ENCODE assay signal across 16 cellular contexts in the genomic region with DNA sequence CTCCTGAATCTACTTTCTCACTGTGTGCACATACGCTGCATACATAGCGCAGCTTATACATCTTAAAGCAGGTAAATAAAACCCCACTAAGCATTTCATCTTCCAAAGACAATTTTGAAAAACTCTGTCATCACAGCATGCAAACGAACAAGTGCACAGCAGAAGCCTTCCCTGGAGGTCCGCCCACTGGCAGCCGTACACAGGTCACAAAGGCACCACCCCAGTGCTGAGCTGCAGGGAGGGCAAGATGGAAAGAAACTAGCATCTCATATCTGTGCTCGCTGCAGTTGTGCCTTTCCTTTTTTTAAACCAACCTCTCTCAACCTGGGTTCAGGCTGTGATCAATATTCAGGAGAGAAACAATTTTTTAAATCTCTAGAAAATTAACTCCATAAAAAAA.
A peak's percentile ranks its signal among the peaks of the same experiment; 100 is the strongest.
DNase-seq lines count a peak whose midpoint lies in the region; ATAC-seq, FAIRE-seq and TF ChIP-seq lines count a peak whose summit lies in the region.
"Had no signal": no experiment of that assay in that cellular context is flagged by ENCODE, and none has a peak within 500 bp of the region (broad histone marks: within the 10 kb centered on the region; RNA-seq: fewer than 3 reads in every experiment).

No MANE protein-coding gene starts in this region.

- H2AFZ ChIP-seq in hepatocyte: no peak overlapping the region
- H2AFZ ChIP-seq: GM23248 had no signal

- H3K4me3 ChIP-seq in HUES48 (ENCODE audit: low read depth, low read length) (no peak overlapping the region), muscle layer of colon (ENCODE audit: low read depth in 1 of 2, low read length in 2 of 2) (no peak overlapping the region), aorta (ENCODE audit: low read length in 2 of 2) (no peak overlapping the region), hepatocyte (no peak overlapping the region)
- H3K4me3 ChIP-seq: GM23248, vagina had no signal

- TF ChIP-seq POLR2A in GM12892 (IDR thresholded peaks at IDR 0.05; ENCODE audit: low read depth, low read length): no peak

- H3K9ac ChIP-seq in HUES48 (ENCODE audit: low read depth, low read length) (no peak overlapping the region), muscle layer of colon (ENCODE audit: low read length) (peak overlapping the region; percentile 5)
- H3K9ac ChIP-seq: GM23248 had no signal

- peak overlapping the region; percentile 68 for H3K27ac Mint-ChIP-seq in WTC11

- H3K27me3 Mint-ChIP-seq in WTC11 (ENCODE audit: low read depth): no peaks in the 10 kb centered on the region

- 85% methylated on average over 6 of the region's 6 CpGs for WGBS in aorta, 2 donors
- WGBS in hepatocyte (ENCODE audit: low lambda C conversion rate, missing lambda C conversion rate): 77% methylated on average over 6 of the region's 6 CpGs

- no peak overlapping the region for H3K4me3 Mint-ChIP-seq in WTC11
- H3K4me3 Mint-ChIP-seq: immature natural killer cell had no signal

- H3K27ac ChIP-seq in HUES48 (ENCODE audit: low read depth, low read length) (peak overlapping the region; percentile 82), muscle layer of colon (ENCODE audit: low read depth, low read length) (peak overlapping the region; percentile 79), aorta (ENCODE audit: low read depth in 1 of 2, low read length in 2 of 2) (no peak overlapping the region), hepatocyte (no peak overlapping the region)
- H3K27ac ChIP-seq: GM23248, vagina, VCaP had no signal

- ATAC-seq in WTC11 (peak; percentile 65), aorta (ENCODE audit: low FRiP score) (no peak)

- H3K4me1 ChIP-seq in HUES48 (ENCODE audit: control insufficient read depth, insufficient read depth, low read length): peaks cover 47% of the 10 kb centered on the region
- H3K4me1 ChIP-seq in muscle layer of colon (ENCODE audit: insufficient read depth, low read length): peaks cover 9% of the 10 kb centered on the region
- no peaks in the 10 kb centered on the region for H3K4me1 ChIP-seq in aorta (ENCODE audit: control insufficient read depth in 1 of 2, insufficient read depth in 2 of 2, low read length in 2 of 2)
- H3K4me1 ChIP-seq in hepatocyte (ENCODE audit: insufficient read depth): peaks cover 11% of the 10 kb centered on the region
- H3K4me1 ChIP-seq: vagina had no signal

- H3K27me3 ChIP-seq in HUES48 (ENCODE audit: control insufficient read depth, insufficient read depth, low read length) (no peaks in the 10 kb centered on the region), muscle layer of colon (ENCODE audit: control insufficient read depth in 1 of 2, insufficient read depth in 2 of 2, low read length in 2 of 2) (no peaks in the 10 kb centered on the region), aorta (ENCODE audit: control insufficient read depth in 1 of 2, insufficient read depth in 2 of 2, low read length in 1 of 2) (no peaks in the 10 kb centered on the region), hepatocyte (no peaks in the 10 kb centered on the region)
- H3K27me3 ChIP-seq: vagina had no signal

- no peaks in the 10 kb centered on the region for H3K9me3 Mint-ChIP-seq in WTC11
- H3K9me3 Mint-ChIP-seq: immature natural killer cell had no signal

- no peaks in the 10 kb centered on the region; the same call in 1 of the 2 replicates for H3K36me3 Mint-ChIP-seq in WTC11

- POLR2A ChIA-PET in WTC11 (lab: Charles Lee): no interaction called here

- peak; percentile 40 for FAIRE-seq in GM12892 (lab: Jason Lieb, UNC)
- FAIRE-seq: frontal cortex had no signal

- peaks cover 42% of the 10 kb centered on the region for H3K4me1 Mint-ChIP-seq in WTC11
- H3K4me1 Mint-ChIP-seq: immature natural killer cell had no signal

- H4K20me1 ChIP-seq in hepatocyte (ENCODE audit: insufficient read depth, poor library complexity, severe bottlenecking): no peaks in the 10 kb centered on the region

- TF ChIP-seq CTCF in WTC11 (IDR thresholded peaks at IDR 0.05) (no peak), hepatocyte (IDR thresholded peaks at IDR 0.05; ENCODE audit: poor library complexity) (no peak)

- H3K9me3 ChIP-seq in HUES48 (ENCODE audit: control insufficient read depth, insufficient read depth, low read length) (no peaks in the 10 kb centered on the region), muscle layer of colon (ENCODE audit: low read length) (no peaks in the 10 kb centered on the region), aorta (ENCODE audit: control insufficient read depth, low read length) (no peaks in the 10 kb centered on the region), hepatocyte (ENCODE audit: low read depth) (no peaks in the 10 kb centered on the region)
- H3K9me3 ChIP-seq: vagina had no signal

- CTCF ChIA-PET in WTC11 (lab: Charles Lee): interaction anchor here (2.0 kb wide), 1 partner anchor 10 kb away, joined by 19 read pairs; no protein-coding TSS in a partner anchor

- DNase-seq in GM12892 (ENCODE audit: insufficient read length): no peak
- no peak for DNase-seq in WTC11 (ENCODE audit: low spot score)
- DNase-seq in aorta: no peak
- no peak for DNase-seq in hepatocyte (ENCODE audit: low spot score)
- DNase-seq in ureter (ENCODE audit: low spot score): no peak
- DNase-seq: cerebellar nuclear complex, DMS53, GM23248, immature natural killer cell, midbrain, occipital lobe had no signal

- no peaks in the 10 kb centered on the region for H3K9me2 ChIP-seq in hepatocyte (replicated peaks; ENCODE audit: insufficient read depth)

- H3K4me2 ChIP-seq in hepatocyte: no peak overlapping the region

- H3K79me2 ChIP-seq in hepatocyte: no peaks in the 10 kb centered on the region

- H3K36me3 ChIP-seq in HUES48 (ENCODE audit: control insufficient read depth, insufficient read depth, low read length): peaks cover 2% of the 10 kb centered on the region; the same call in 1 of the 2 replicates
- no peaks in the 10 kb centered on the region for H3K36me3 ChIP-seq in muscle layer of colon (ENCODE audit: insufficient read depth, low read length)
- H3K36me3 ChIP-seq in aorta (ENCODE audit: control insufficient read depth in 1 of 2, insufficient read depth in 2 of 2, low read length in 1 of 2): no peaks in the 10 kb centered on the region
- no peaks in the 10 kb centered on the region for H3K36me3 ChIP-seq in hepatocyte (replicated peaks; ENCODE audit: insufficient read depth, low read depth)
- H3K36me3 ChIP-seq: vagina had no signal

- intact Hi-C loops in aorta (cut with DNase I): no loop called here

TF ChIP-seq in WTC11, 78 proteins besides CTCF, POLR2A, EP300 and RAD21:
- TF ChIP-seq RELA (CRISPR knock-in tag; IDR thresholded peaks at IDR 0.05; ENCODE audit: borderline replicate concordance) (no peak), SP1 (CRISPR knock-in tag; conservative IDR thresholded peaks at IDR 0.05) (no peak), NFATC4 (CRISPR knock-in tag; IDR thresholded peaks at IDR 0.05) (no peak), ZNF121 (CRISPR knock-in tag; IDR thresholded peaks at IDR 0.05) (no peak)
- TF ChIP-seq, protein P1, sequence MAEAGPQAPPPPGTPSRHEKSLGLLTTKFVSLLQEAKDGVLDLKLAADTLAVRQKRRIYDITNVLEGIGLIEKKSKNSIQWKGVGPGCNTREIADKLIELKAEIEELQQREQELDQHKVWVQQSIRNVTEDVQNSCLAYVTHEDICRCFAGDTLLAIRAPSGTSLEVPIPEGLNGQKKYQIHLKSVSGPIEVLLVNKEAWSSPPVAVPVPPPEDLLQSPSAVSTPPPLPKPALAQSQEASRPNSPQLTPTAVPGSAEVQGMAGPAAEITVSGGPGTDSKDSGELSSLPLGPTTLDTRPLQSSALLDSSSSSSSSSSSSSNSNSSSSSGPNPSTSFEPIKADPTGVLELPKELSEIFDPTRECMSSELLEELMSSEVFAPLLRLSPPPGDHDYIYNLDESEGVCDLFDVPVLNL (CRISPR knock-in tag; IDR thresholded peaks at IDR 0.05; ENCODE audit: borderline replicate concordance, low read depth): no peak
TF ChIP-seq in WTC11: peak in this region for 0.

Comparison
In these comparisons a context has a peak if more than half of its experiments do, and no peak if none do; other contexts are left out.
1. H3K27ac ChIP-seq: peak in HUES48 (single experiment) and muscle layer of colon (single experiment); none in aorta (0 of 2) and hepatocyte (single experiment).